Comparison of ENCODE assay signal across 8 cellular contexts in genomic region chr9:125889122-125889523, GRCh38.
DNase-seq lines count a peak whose midpoint lies in the region; ATAC-seq and TF ChIP-seq lines count a peak whose summit lies in the region.

No MANE protein-coding gene starts in this region.

- peak overlapping the region; percentile 77 for H3K27ac Mint-ChIP-seq in glutamatergic neuron (ENCODE audit: unreplicated experiment)

- H3K79me2 ChIP-seq in osteoblast (ENCODE audit: insufficient read depth, low read length): peaks cover 91% of the 10 kb centered on the region

- H3K4me1 Mint-ChIP-seq in glutamatergic neuron (ENCODE audit: low read depth, unreplicated experiment): peaks cover 39% of the 10 kb centered on the region

- peaks cover 8% of the 10 kb centered on the region for H4K20me1 ChIP-seq in osteoblast (ENCODE audit: insufficient read depth, low read length)

- H3K9me3 ChIP-seq in osteoblast (ENCODE audit: low read depth, low read length): no peaks in the 10 kb centered on the region

- ATAC-seq in HG02852 (IDR thresholded peaks at IDR 0.05; ENCODE audit: unreplicated experiment): peak; percentile 37
- ATAC-seq in HG03039 (IDR thresholded peaks at IDR 0.05; ENCODE audit: unreplicated experiment): no peak

- peak overlapping the region; percentile 57 for H3K27ac ChIP-seq in osteoblast (ENCODE audit: low read depth, low read length)

- peak; percentile 59 for DNase-seq in DMS53 treated with DMSO at 0.1 percent for 48 hours (lab: John Stamatoyannopoulos, UW; ENCODE audit: unreplicated experiment)
- peak; percentile 21 for DNase-seq in activated T-cell treated with anti-CD3 and anti-CD28 coated beads, Interleukin-2, amount 50 U/mL, for 1 hour
- peak; percentile 36 for DNase-seq in glutamatergic neuron
- peak; percentile 60 for DNase-seq in osteoblast (ENCODE audit: insufficient read length, low spot score, missing footprints)
- no peak for DNase-seq in NCI-H526 (lab: John Stamatoyannopoulos, UW)
- DNase-seq in SW480 (ENCODE audit: low spot score): no peak

- peaks cover 1% of the 10 kb centered on the region for H3K9me3 Mint-ChIP-seq in glutamatergic neuron (ENCODE audit: unreplicated experiment)

- H3K4me1 ChIP-seq in osteoblast (ENCODE audit: insufficient read depth, low read length): peaks cover 33% of the 10 kb centered on the region

- H2AFZ ChIP-seq in osteoblast (ENCODE audit: low read length): peak overlapping the region; percentile 88

- H3K36me3 Mint-ChIP-seq in glutamatergic neuron (ENCODE audit: unreplicated experiment): no peaks in the 10 kb centered on the region

- H3K4me2 ChIP-seq in osteoblast (ENCODE audit: insufficient read depth, low read length): peak overlapping the region; percentile 94

- peak overlapping the region; percentile 89 for H3K4me3 Mint-ChIP-seq in glutamatergic neuron (ENCODE audit: unreplicated experiment)

- no peaks in the 10 kb centered on the region for H3K27me3 Mint-ChIP-seq in glutamatergic neuron (ENCODE audit: unreplicated experiment)

- H3K4me3 ChIP-seq in osteoblast (ENCODE audit: insufficient read depth, low read length): peak overlapping the region; percentile 78

- no peaks in the 10 kb centered on the region for H3K27me3 ChIP-seq in osteoblast (ENCODE audit: insufficient read depth, low read length)

- H3K36me3 ChIP-seq in osteoblast (ENCODE audit: insufficient read depth, low read length): no peaks in the 10 kb centered on the region

- TF ChIP-seq CTCF in glutamatergic neuron (IDR thresholded peaks at IDR 0.05; ENCODE audit: partially characterized antibody, unreplicated experiment): no peak
- no peak for TF ChIP-seq CTCF in osteoblast (IDR thresholded peaks at IDR 0.05; ENCODE audit: extremely low read depth, low read depth, low read length)

Comparison
In these comparisons a context has a peak if more than half of its experiments do, and no peak if none do; other contexts are left out.
1. DNase-seq: peak in DMS53 treated with DMSO at 0.1 percent for 48 hours (single experiment), activated T-cell treated with anti-CD3 and anti-CD28 coated beads, Interleukin-2, amount 50 U/mL, for 1 hour (single experiment), glutamatergic neuron (single experiment) and osteoblast (single experiment); none in NCI-H526 (0 of 2) and SW480 (single experiment).